In the genomic region with DNA sequence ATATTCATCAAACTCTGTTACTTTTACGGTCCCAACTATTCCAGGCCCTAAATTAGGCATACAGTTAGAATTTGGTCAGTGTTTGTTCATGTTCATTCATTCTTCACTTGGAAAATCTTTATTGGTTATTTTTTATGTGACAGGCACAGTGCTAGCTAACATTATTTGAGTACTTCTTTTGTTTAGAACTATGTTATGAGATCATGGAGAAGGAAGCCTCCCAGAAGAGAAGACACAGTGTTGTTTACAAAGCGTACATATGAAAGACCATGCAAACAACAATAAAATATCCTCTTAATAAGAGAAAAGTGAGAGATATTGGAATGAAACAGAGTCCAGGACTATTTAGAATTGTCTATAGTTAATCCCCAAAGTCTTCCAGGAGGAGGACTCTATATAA, we compare ENCODE assay signal across 26 cellular contexts.
"Had no signal": no experiment of that assay in that cellular context is flagged by ENCODE, and none has a peak within 500 bp of the region (broad histone marks: within the 10 kb centered on the region; RNA-seq: fewer than 3 reads in every experiment).

No MANE protein-coding gene starts in this region.

- H3K27ac Mint-ChIP-seq: naive thymus-derived CD4-positive, alpha-beta T cell; natural killer cell; nephron; neural progenitor cell; progenitor cell of endocrine pancreas; stimulated activated effector memory CD8-positive, alpha-beta T cell treated with anti-CD3 and anti-CD28 coated beads, Interleukin-12 subunit alpha, Interleukin-12 subunit beta, amount 100 ng/mL, for 72 hours; stimulated activated naive B cell treated with anti-CD40 and anti-IgM and Interleukin-4, amounts not matched to agents 10 μg/mL and 1 μg/mL and 100 μg/mL, for 72 hours; stimulated activated naive CD8-positive, alpha-beta T cell treated with anti-CD3 and anti-CD28 coated beads, Interleukin-15, Interleukin-2, amounts not matched to agents 100 ng/mL and 50 ng/mL, for 24 hours had no signal

- H3K4me1 Mint-ChIP-seq: naive thymus-derived CD4-positive, alpha-beta T cell; natural killer cell; nephron; neural progenitor cell; stimulated activated effector memory CD8-positive, alpha-beta T cell treated with anti-CD3 and anti-CD28 coated beads, Interleukin-12 subunit alpha, Interleukin-12 subunit beta, amount 100 ng/mL, for 72 hours; stimulated activated naive B cell treated with anti-CD40 and anti-IgM and Interleukin-4, amounts not matched to agents 10 μg/mL and 1 μg/mL and 100 μg/mL, for 72 hours had no signal

- H3K4me1 ChIP-seq: pancreas, psoas muscle, right lobe of liver, sigmoid colon, stomach, testis, tibial artery, transverse colon, upper lobe of left lung, vagina had no signal

- H3K27me3 ChIP-seq: neural progenitor cell, pancreas, right lobe of liver, sigmoid colon, stomach, testis, tibial artery, transverse colon, upper lobe of left lung, vagina had no signal

- H3K27me3 Mint-ChIP-seq: progenitor cell of endocrine pancreas; stimulated activated naive CD8-positive, alpha-beta T cell treated with anti-CD3 and anti-CD28 coated beads, Interleukin-15, Interleukin-2, amounts not matched to agents 100 ng/mL and 50 ng/mL, for 24 hours had no signal

- H3K36me3 ChIP-seq: neural progenitor cell, pancreas, right lobe of liver, sigmoid colon, stomach, tibial artery, transverse colon, upper lobe of left lung, vagina had no signal

- DNase-seq: naive thymus-derived CD4-positive, alpha-beta T cell; natural killer cell; occipital lobe; pancreas; psoas muscle; right cardiac atrium; right lobe of liver; sigmoid colon; small intestine; stimulated activated CD4-positive, alpha-beta T cell treated with anti-CD3 and anti-CD28 coated beads, Interleukin-15, amount 100 ng/mL, for 24 hours; stimulated activated CD4-positive, alpha-beta T cell treated with anti-CD3 and anti-CD28 coated beads, Interleukin-2, amount 100 ng/mL, for 24 hours; stimulated activated CD4-positive, alpha-beta T cell treated with anti-CD3 and anti-CD28 coated beads, Interleukin-2, amount 100 ng/mL, for 48 hours; stimulated activated CD4-positive, alpha-beta T cell treated with anti-CD3 and anti-CD28 coated beads, Interleukin-4, amount 100 ng/mL, for 24 hours; stimulated activated naive B cell treated with anti-CD40 and anti-IgM and Interleukin-4, amounts not matched to agents 10 μg/mL and 1 μg/mL and 100 μg/mL, for 72 hours; stimulated activated naive CD4-positive, alpha-beta T cell treated with Interleukin-2 at 50 U/mL for 16 hours; stomach; testis; tibial artery; transverse colon; upper lobe of left lung had no signal

- H3K9ac ChIP-seq: neural progenitor cell had no signal

- ATAC-seq: naive thymus-derived CD4-positive, alpha-beta T cell; natural killer cell; pancreas; psoas muscle; right cardiac atrium; right lobe of liver; stimulated activated effector memory CD8-positive, alpha-beta T cell treated with anti-CD3 and anti-CD28 coated beads, Interleukin-12 subunit alpha, Interleukin-12 subunit beta, amount 100 ng/mL, for 72 hours; stimulated activated naive B cell treated with anti-CD40 and anti-IgM and Interleukin-4, amounts not matched to agents 10 μg/mL and 1 μg/mL and 100 μg/mL, for 72 hours had no signal

- H3K4me3 ChIP-seq: neural progenitor cell, pancreas, psoas muscle, right lobe of liver, sigmoid colon, stomach, testis, tibial artery, transverse colon, upper lobe of left lung, vagina had no signal

- H3K27ac ChIP-seq: neural progenitor cell, pancreas, psoas muscle, right lobe of liver, sigmoid colon, stomach, testis, tibial artery, transverse colon, upper lobe of left lung, vagina had no signal

- H3K9me3 ChIP-seq: pancreas, right lobe of liver, testis had no signal

- H3K4me3 Mint-ChIP-seq: naive thymus-derived CD4-positive, alpha-beta T cell; natural killer cell; nephron; neural progenitor cell; stimulated activated effector memory CD8-positive, alpha-beta T cell treated with anti-CD3 and anti-CD28 coated beads, Interleukin-12 subunit alpha, Interleukin-12 subunit beta, amount 100 ng/mL, for 72 hours; stimulated activated naive B cell treated with anti-CD40 and anti-IgM and Interleukin-4, amounts not matched to agents 10 μg/mL and 1 μg/mL and 100 μg/mL, for 72 hours; stimulated activated naive CD8-positive, alpha-beta T cell treated with anti-CD3 and anti-CD28 coated beads, Interleukin-15, Interleukin-2, amounts not matched to agents 100 ng/mL and 50 ng/mL, for 24 hours had no signal

- H3K36me3 Mint-ChIP-seq: neural progenitor cell; stimulated activated effector memory CD8-positive, alpha-beta T cell treated with anti-CD3 and anti-CD28 coated beads, Interleukin-12 subunit alpha, Interleukin-12 subunit beta, amount 100 ng/mL, for 72 hours had no signal

- H2AFZ ChIP-seq: neural progenitor cell had no signal

- H3K4me2 ChIP-seq: neural progenitor cell had no signal
